In the genomic region with DNA sequence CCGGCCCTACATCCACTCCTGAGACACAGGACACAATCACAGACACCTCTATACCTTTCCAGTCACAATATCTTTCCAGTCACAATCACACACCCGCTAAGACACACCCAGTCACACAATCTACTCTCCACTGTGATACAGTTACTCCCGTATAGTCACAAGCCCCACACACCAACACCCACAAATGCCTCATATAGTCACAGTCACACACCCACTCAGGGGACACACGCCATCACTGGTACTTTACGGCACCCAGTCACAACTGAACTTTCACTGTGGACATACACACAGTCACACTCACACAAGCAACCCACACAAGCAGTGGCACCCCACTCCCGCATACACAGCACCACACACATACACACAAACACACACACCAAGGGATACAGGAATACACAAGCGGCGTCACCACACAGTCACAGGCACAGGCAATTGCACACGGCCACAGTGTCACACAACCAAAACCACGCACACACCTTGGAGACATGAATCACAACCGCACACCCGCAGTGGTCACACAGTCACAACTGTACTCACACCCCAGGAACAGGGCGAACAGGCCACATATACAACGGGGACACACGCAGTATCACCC, we compare ENCODE assay signal across 8 cellular contexts. TPM values are rescaled to one million over a fixed set of nuclear protein-coding genes. Genes with fewer than 3 reads are reported as not detected.
DNase-seq lines count a peak whose midpoint lies in the region; ATAC-seq and TF ChIP-seq lines count a peak whose summit lies in the region.

No MANE protein-coding gene starts in this region.

- peaks cover 20% of the 10 kb centered on the region for H3K36me3 ChIP-seq in OCI-LY1 (ENCODE audit: insufficient read depth, low read length)
- H3K36me3 ChIP-seq in gastrocnemius medialis = no peaks in the 10 kb centered on the region

- intact Hi-C loops in gastrocnemius medialis (cut with DNase I; ENCODE audit: low total_unique reads) = loop anchor here (1.0 to 10.0 kb wide), 8 partner anchors 59 to 1001 kb away; a partner anchor contains a TSS

- H3K4me1 ChIP-seq in OCI-LY1 (ENCODE audit: insufficient read depth, low read length, severe bottlenecking) (peaks cover 15% of the 10 kb centered on the region), gastrocnemius medialis (peaks cover 23 to 29% of the 10 kb centered on the region in 2 donors)

- H3F3A ChIP-seq in OCI-LY1 (ENCODE audit: insufficient read depth, low read length) = no peaks in the 10 kb centered on the region

- peaks cover 36% of the 10 kb centered on the region for H3K79me2 ChIP-seq in OCI-LY1 (ENCODE audit: insufficient read depth, low read length)

- peak overlapping the region; percentile 96 for H3K4me2 ChIP-seq in OCI-LY1 (ENCODE audit: low read length)

- TF ChIP-seq CTCF in OCI-LY1 (IDR thresholded peaks at IDR 0.05; ENCODE audit: low read length) = no peak
- TF ChIP-seq CTCF in fibroblast of mammary gland (conservative IDR thresholded peaks at IDR 0.05; ENCODE audit: control insufficient read depth, insufficient read depth, low read depth, low read length) = no peak
- TF ChIP-seq CTCF in gastrocnemius medialis (IDR thresholded peaks at IDR 0.05 in 4 of 5, conservative IDR thresholded peaks at IDR 0.05 in 1 of 5) = no peak

- no peak overlapping the region for H2AFZ ChIP-seq in OCI-LY1 (ENCODE audit: low read length)

- in situ Hi-C loops in gastrocnemius medialis (cut with MboI; ENCODE audit: low sequenced_read_pairs in 4 of 4) (no loop called here), KBM-7 (cut with MboI; ENCODE audit: low pct_unique_long_range_greater_than_20kb, low sequenced_read_pairs) (no loop called here)

- TF ChIP-seq POLR2A in gastrocnemius medialis (IDR thresholded peaks at IDR 0.05) = no peak

- H3K9me3 ChIP-seq in OCI-LY1 (ENCODE audit: low read length) (no peaks in the 10 kb centered on the region), gastrocnemius medialis (no peaks in the 10 kb centered on the region)

- H3K9me2 ChIP-seq in OCI-LY1 (ENCODE audit: low read depth, low read length) = no peaks in the 10 kb centered on the region

- peak overlapping the region; percentile 89 for H3K9ac ChIP-seq in OCI-LY1 (ENCODE audit: low read length)

- DNase-seq in NCI-H2107 treated with DMSO at 0.1 percent for 48 hours (lab: John Stamatoyannopoulos, UW; ENCODE audit: unreplicated experiment) (peak; percentile 25), NCI-H2107 (lab: John Stamatoyannopoulos, UW) (no peak), fibroblast of mammary gland (ENCODE audit: low read depth) (peak; percentile 52), gastrocnemius medialis (peak in 1 of 2 donors; percentile 23), globus pallidus (ENCODE audit: low spot score) (no peak), iPS-NIHi7 (ENCODE audit: extremely low spot score) (no peak), KBM-7 (no peak)

- H3K4me3 ChIP-seq in OCI-LY1 (ENCODE audit: low read depth, low read length, poor library complexity, severe bottlenecking) (peak overlapping the region; percentile 85), fibroblast of mammary gland (ENCODE audit: control insufficient read depth, low read depth, low read length) (peak overlapping the region; percentile 97), gastrocnemius medialis (peak overlapping the region; percentile 76 to 93 (median 77))

- no peaks in the 10 kb centered on the region for H3K27me3 ChIP-seq in OCI-LY1 (ENCODE audit: insufficient read depth, low read length)
- no peaks in the 10 kb centered on the region for H3K27me3 ChIP-seq in gastrocnemius medialis

- ATAC-seq in gastrocnemius medialis = peak in 1 of 2 donors; percentile 8

- H3K27ac ChIP-seq in OCI-LY1 (ENCODE audit: low read depth, low read length, poor library complexity, severe bottlenecking) = peak overlapping the region; percentile 80
- H3K27ac ChIP-seq in gastrocnemius medialis = peak overlapping the region; percentile 89 to 98 (median 96)

- H4K20me1 ChIP-seq in OCI-LY1 (ENCODE audit: insufficient read depth, low read length) = no peaks in the 10 kb centered on the region

RNA-seq across cellular contexts. Expression of a gene that starts 0.6 kb away (rescaled TPM):
- total RNA-seq in gastrocnemius medialis = 1 to 10 TPM; 1.7 to 5.3 (median 2.3) TPM

RNA-seq across cellular contexts. Expression of a gene that starts 1.0 kb away (rescaled TPM):
- total RNA-seq in gastrocnemius medialis = 100 to 1,000 TPM in 1 of 4 donors, 10 to 100 TPM in 3; 47.8 to 108 (median 91.2) TPM

Comparison
In these comparisons a context has a peak if more than half of its experiments do, and no peak if none do; other contexts are left out.
1. DNase-seq: peak in NCI-H2107 treated with DMSO at 0.1 percent for 48 hours (single experiment) and fibroblast of mammary gland (single experiment); none in NCI-H2107 (single experiment), globus pallidus (single experiment), iPS-NIHi7 (single experiment) and KBM-7 (single experiment).
2. Peak in every context shown above with its lines, with median percentiles within 50 percentile points of each other: H3K4me3 ChIP-seq.